ENCODE assay signal across 20 cellular contexts in the genomic region with DNA sequence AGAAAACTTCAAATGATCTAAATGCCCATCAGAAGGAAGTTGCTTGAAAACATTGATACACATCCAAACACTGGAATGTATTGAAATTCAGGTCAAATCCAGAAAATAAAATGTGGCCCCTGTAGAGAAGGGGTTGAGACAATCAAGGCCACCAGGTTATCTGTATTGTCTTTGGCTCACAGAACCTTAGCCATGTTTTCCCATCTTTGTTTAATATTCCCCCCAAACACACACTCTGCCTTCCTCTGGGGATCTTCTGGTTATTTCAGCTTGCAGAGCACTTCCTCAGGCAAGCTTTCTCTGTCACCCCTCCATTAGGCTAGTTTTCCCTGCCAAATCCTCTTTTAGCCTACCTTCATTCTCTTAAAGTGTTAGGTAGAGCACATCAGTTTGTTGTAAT. TPM values are rescaled to one million over a fixed set of nuclear protein-coding genes. Genes with fewer than 3 reads are reported as not detected.
"Had no signal": no experiment of that assay in that cellular context is flagged by ENCODE, and none has a peak within 500 bp of the region (broad histone marks: within the 10 kb centered on the region; RNA-seq: fewer than 3 reads in every experiment).

No MANE protein-coding gene starts in this region.

- H3K36me3 Mint-ChIP-seq: T-cell had no signal

- H3K4me3 Mint-ChIP-seq: nephron progenitor cell had no signal

- H3K9me3 Mint-ChIP-seq: activated T-helper 2 cell treated with anti-CD3 and anti-CD28 coated beads, Interferon-gamma antibody, Interleukin-2, Interleukin-4, amounts not matched to agents 10 μg/mL and 5 μg/mL and 100 μg/mL, durations not matched to agents 14 hours and 24 hours and 36 hours; T-cell had no signal

- H3K4me3 ChIP-seq: left lung, upper lobe of right lung had no signal

- H3K27me3 ChIP-seq: left lung, upper lobe of right lung had no signal

- H3K27ac Mint-ChIP-seq: activated T-helper 2 cell treated with anti-CD3 and anti-CD28 coated beads, Interferon-gamma antibody, Interleukin-2, Interleukin-4, amounts not matched to agents 10 μg/mL and 5 μg/mL and 100 μg/mL, durations not matched to agents 14 hours and 24 hours and 36 hours; nephron progenitor cell had no signal

- DNase-seq: activated CD4-positive, alpha-beta T cell treated with anti-CD3 and anti-CD28 coated beads, Interleukin-2, amount 50 U/mL, for 1 hour; activated naive CD4-positive, alpha-beta T cell treated with anti-CD3 and anti-CD28 coated beads, Interleukin-2, amount 50 U/mL, for 16 hours; effector memory CD4-positive, alpha-beta T cell; foreskin melanocyte; kidney; left lung; nephron progenitor cell; nucleus accumbens; stimulated activated naive CD4-positive, alpha-beta T cell; T-cell; upper lobe of right lung had no signal

- ATAC-seq: activated CD4-positive, CD25-positive, alpha-beta regulatory T cell treated with anti-CD3 and anti-CD28 coated beads, Interleukin-2, amount 50 U/mL, for 24 hours; left lung; upper lobe of right lung had no signal

- H3K36me3 ChIP-seq: left lung, upper lobe of right lung had no signal

- H3K27ac ChIP-seq: left lung, upper lobe of right lung had no signal

- H3K4me1 ChIP-seq: left lung, upper lobe of right lung had no signal

- H3K9me3 ChIP-seq: left lung, upper lobe of right lung had no signal

RNA-seq across cellular contexts. Expression of a gene that starts 30.5 kb away (rescaled TPM):
- total RNA-seq: activated T-helper 2 cell treated with anti-CD3 and anti-CD28 coated beads, Interferon-gamma antibody, Interleukin-2, Interleukin-4, amounts not matched to agents 10 μg/mL and 5 μg/mL and 100 μg/mL, durations not matched to agents 14 hours and 24 hours and 36 hours; bronchial epithelial cell; cerebellum; epithelial cell of proximal tubule; fibroblast of lung; kidney; left lung; mammary epithelial cell; myocyte; renal cortical epithelial cell; T-cell; upper lobe of right lung had no signal
- polyA plus RNA-seq: fibroblast of lung, mammary epithelial cell had no signal

RNA-seq across cellular contexts. Expression of a gene that starts 44.4 kb away (rescaled TPM):
- total RNA-seq: bronchial epithelial cell, cerebellum, epithelial cell of proximal tubule, fibroblast of lung, kidney, left lung, mammary epithelial cell, myocyte, renal cortical epithelial cell, upper lobe of right lung had no signal
- polyA plus RNA-seq: fibroblast of lung, mammary epithelial cell had no signal
